8 cellular contexts compared by ENCODE assay signal in genomic region chr1:162069334-162070093, GRCh38. TPM values are rescaled to one million over a fixed set of nuclear protein-coding genes. Genes with fewer than 3 reads are reported as not detected.
DNase-seq lines count a peak whose midpoint lies in the region; ATAC-seq and TF ChIP-seq lines count a peak whose summit lies in the region.

Gene NOS1AP, plus strand, starts transcription at chr1:162069691. Its CDS starts 487 bp downstream, at chr1:162070178.

- H3K4me1 ChIP-seq in H9 (ENCODE audit: insufficient read depth, low read length) (peaks cover 10% of the 10 kb centered on the region), left ventricle myocardium inferior (peaks cover 52% of the 10 kb centered on the region), upper lobe of right lung (peaks cover 9% of the 10 kb centered on the region)

- TF ChIP-seq CTCF in H9 (conservative IDR thresholded peaks at IDR 0.05) (no peak), left ventricle myocardium inferior (IDR thresholded peaks at IDR 0.05; ENCODE audit: borderline replicate concordance) (no peak), upper lobe of right lung (IDR thresholded peaks at IDR 0.05) (no peak)

- peak within 1 kb of the TSS; percentile 41 for H3K9ac ChIP-seq in H9 (ENCODE audit: extremely low read depth, insufficient read length, low read length)

- ATAC-seq in upper lobe of right lung = peak; percentile 99

- H2BK120ac ChIP-seq in H9 (ENCODE audit: low read depth, low read length, poor library complexity, severe bottlenecking) = no peak within 1 kb of the TSS

- H3K27me3 Mint-ChIP-seq in H9 (ENCODE audit: low read depth) = peaks cover 5% of the 10 kb centered on the region
- H3K27me3 Mint-ChIP-seq in activated naive CD8-positive, alpha-beta T cell = peaks cover 54% of the 10 kb centered on the region

- peaks cover under 1 to 4% of the 10 kb centered on the region in 2 experiments; a peak in 3 of 5 replicates for H3K9me3 Mint-ChIP-seq in H9
- H3K9me3 Mint-ChIP-seq in activated naive CD8-positive, alpha-beta T cell (ENCODE audit: low read depth) = no peaks in the 10 kb centered on the region

- H3K18ac ChIP-seq in H9 (ENCODE audit: insufficient read length, low read depth, low read length) = peak within 1 kb of the TSS; percentile 81

- peak within 1 kb of the TSS; percentile 19 for H2BK12ac ChIP-seq in H9 (ENCODE audit: insufficient read length, low read depth, low read length)

- peaks cover 2% of the 10 kb centered on the region for H3K79me1 ChIP-seq in H9 (ENCODE audit: insufficient read depth, low read depth, low read length, poor library complexity, severe bottlenecking)

- H3K9me3 ChIP-seq in H9 (ENCODE audit: control insufficient read depth, low read depth, low read length) = no peaks in the 10 kb centered on the region
- no peaks in the 10 kb centered on the region for H3K9me3 ChIP-seq in left ventricle myocardium inferior (replicated peaks)
- no peaks in the 10 kb centered on the region for H3K9me3 ChIP-seq in upper lobe of right lung

- H3K4ac ChIP-seq in H9 (ENCODE audit: low read depth, low read length) = no peak within 1 kb of the TSS

- peaks cover 5 to 12% (median 9%) of the 10 kb centered on the region in 3 experiments for H3K36me3 Mint-ChIP-seq in H9 (ENCODE audit: insufficient read depth in 1 of 3, low read depth in 3 of 3)
- no peaks in the 10 kb centered on the region for H3K36me3 Mint-ChIP-seq in activated naive CD8-positive, alpha-beta T cell

- no peak within 1 kb of the TSS for H4K8ac ChIP-seq in H9 (replicated peaks; ENCODE audit: insufficient read length, low read depth, low read length)

- no peak within 1 kb of the TSS for H2AFZ ChIP-seq in H9 (ENCODE audit: low read length)

- H3K14ac ChIP-seq in H9 (ENCODE audit: insufficient read depth, low read length) = peak within 1 kb of the TSS; percentile 77

- peaks cover 8% of the 10 kb centered on the region; the same call in 1 of the 2 replicates for H3K79me2 ChIP-seq in H9 (ENCODE audit: insufficient read depth, low read length)

- H2BK15ac ChIP-seq in H9 (ENCODE audit: low read depth, low read length) = no peak within 1 kb of the TSS

- no peak within 1 kb of the TSS for H2BK5ac ChIP-seq in H9 (ENCODE audit: insufficient read length, low read length)

- H3K27me3 ChIP-seq in H9 (ENCODE audit: insufficient read depth, low read length) (no peaks in the 10 kb centered on the region), left ventricle myocardium inferior (ENCODE audit: low read depth) (peaks cover 65% of the 10 kb centered on the region), upper lobe of right lung (peaks cover 25% of the 10 kb centered on the region)

- H2BK20ac ChIP-seq in H9 (ENCODE audit: low read depth, low read length, poor library complexity, severe bottlenecking) = no peak within 1 kb of the TSS

- no peak within 1 kb of the TSS for H4K91ac ChIP-seq in H9 (ENCODE audit: insufficient read length, low read depth, low read length)

- H3T11ph ChIP-seq in H9 (ENCODE audit: low read length) = no peak within 1 kb of the TSS

- no peak within 1 kb of the TSS for H3K56ac ChIP-seq in H9 (ENCODE audit: insufficient read length, low read depth, low read length)

- H3K27ac ChIP-seq in H9 (ENCODE audit: insufficient read length, low read depth, low read length) (no peak within 1 kb of the TSS), left ventricle myocardium inferior (replicated peaks) (peak within 1 kb of the TSS; percentile 86), upper lobe of right lung (peak within 1 kb of the TSS; percentile 42)

- peaks cover 39 to 41% of the 10 kb centered on the region in 2 experiments for H3K4me1 Mint-ChIP-seq in H9
- peaks cover 7% of the 10 kb centered on the region for H3K4me1 Mint-ChIP-seq in activated naive CD8-positive, alpha-beta T cell (ENCODE audit: low read depth)

- peaks cover 16% of the 10 kb centered on the region for H3K23me2 ChIP-seq in H9 (ENCODE audit: insufficient read length, low read depth, low read length, poor library complexity, severe bottlenecking)

- no peaks in the 10 kb centered on the region for H4K20me1 ChIP-seq in H9 (ENCODE audit: control insufficient read depth, insufficient read depth, insufficient read length)

- peak within 1 kb of the TSS; percentile 75 for H3K4me2 ChIP-seq in H9 (ENCODE audit: insufficient read depth, insufficient read length, low read length)

- DNase-seq in ELR (ENCODE audit: low read depth) = peak; percentile 76
- DNase-seq in H9 = peak; percentile 86
- DNase-seq in M059J (ENCODE audit: low read depth) = peak; percentile 75
- DNase-seq in SKM-1 treated with dmso at 0.1 percent for 144 hours (lab: John Stamatoyannopoulos, UW; ENCODE audit: unreplicated experiment) = peak; percentile 74
- peak; percentile 80 for DNase-seq in left ventricle myocardium inferior
- peak; percentile 92 for DNase-seq in posterior vena cava (ENCODE audit: low spot score)
- peak; percentile 92 for DNase-seq in upper lobe of right lung

- peak within 1 kb of the TSS; percentile 79 to 83 for H3K4me3 Mint-ChIP-seq in H9
- peak within 1 kb of the TSS; percentile 86 for H3K4me3 Mint-ChIP-seq in activated naive CD8-positive, alpha-beta T cell

- no CpG with 5 or more reads among the region's 95 CpGs for WGBS in H9 (ENCODE audit: extremely low coverage, insufficient read length, low lambda C conversion rate)

- H2AK5ac ChIP-seq in H9 (ENCODE audit: insufficient read length, low read length) = no peak within 1 kb of the TSS

- intact Hi-C loops in left ventricle myocardium inferior (cut with micrococcal nuclease) (no loop called here), posterior vena cava (cut with DNase I) (loop anchor here in 1 of 2 donors (10.0 kb wide), 1 partner anchor 205 kb away; no protein-coding TSS in a partner anchor), upper lobe of right lung (cut with DNase I) (no loop called here)

- H3K4me3 ChIP-seq in left ventricle myocardium inferior = peak within 1 kb of the TSS; percentile 82
- H3K4me3 ChIP-seq in upper lobe of right lung = peak within 1 kb of the TSS; percentile 66

- H3K23ac ChIP-seq in H9 (ENCODE audit: insufficient read length, low read depth, low read length) = no peak within 1 kb of the TSS

- H4K5ac ChIP-seq in H9 (ENCODE audit: insufficient read length, low read depth, low read length) = no peak within 1 kb of the TSS

- H3K36me3 ChIP-seq in left ventricle myocardium inferior (no peaks in the 10 kb centered on the region), upper lobe of right lung (no peaks in the 10 kb centered on the region)

- H3K27ac Mint-ChIP-seq in H9 = peak within 1 kb of the TSS; percentile 34 to 86 (median 63); a peak in 2 of 7 replicates
- no peak within 1 kb of the TSS for H3K27ac Mint-ChIP-seq in activated naive CD8-positive, alpha-beta T cell

RNA-seq across cellular contexts. Expression of gene NOS1AP, which starts in this region (rescaled TPM):
- total RNA-seq in H9 (2021) (8.1 and 8.4 TPM in 2 replicates), left ventricle myocardium inferior (6.2 TPM), posterior vena cava (1 to 10 TPM; 3.7 to 5.0 TPM), upper lobe of right lung (4.9 TPM)
- 0.76 and 0.79 TPM in 2 replicates for total RNA-seq in M059J (2014; rRNA removed; shearing (Covaris generic))

Comparison
In these comparisons a context has a peak if more than half of its experiments do, and no peak if none do; other contexts are left out.
1. Peak in DNase-seq in M059J; RNA of the gene not detected or under 1 TPM.